Comparison of ENCODE assay signal across 9 cellular contexts in the genomic region with DNA sequence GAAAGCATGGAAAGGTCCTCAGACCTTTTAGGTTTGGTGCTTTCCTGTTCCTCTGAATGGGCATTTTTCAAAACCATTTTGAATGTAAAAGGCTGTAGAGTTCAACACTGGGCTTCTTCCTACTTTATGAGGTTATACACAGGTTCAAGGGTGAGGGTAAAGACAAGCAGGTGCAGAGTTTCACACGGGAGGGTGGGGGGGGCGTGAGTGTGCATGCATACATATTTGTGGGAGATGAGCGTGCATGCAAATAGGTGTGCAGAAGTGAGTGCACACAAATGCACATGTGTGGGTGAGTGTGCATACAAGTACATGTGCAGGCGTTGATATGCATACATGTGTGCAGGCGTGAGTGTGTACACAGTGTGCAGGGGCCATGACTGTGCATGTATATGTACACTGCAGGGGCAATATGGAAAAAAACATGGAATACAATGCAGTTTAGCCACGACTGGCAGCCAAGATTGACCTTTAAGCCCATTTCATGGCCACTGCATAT.
DNase-seq lines count a peak whose midpoint lies in the region; ATAC-seq and TF ChIP-seq lines count a peak whose summit lies in the region.
"Had no signal": no experiment of that assay in that cellular context is flagged by ENCODE, and none has a peak within 500 bp of the region (broad histone marks: within the 10 kb centered on the region; RNA-seq: fewer than 3 reads in every experiment).

No MANE protein-coding gene starts in this region.

- peak overlapping the region; percentile 72 for H3K9ac ChIP-seq in mesenchymal stem cell (ENCODE audit: low read length)

- intact Hi-C loops in left ventricle myocardium inferior (cut with micrococcal nuclease), result no loop called here
- intact Hi-C loops in psoas muscle (cut with DNase I), result loop anchor here in 1 of 2 donors (10.0 kb wide), 1 partner anchor 353 kb away; no protein-coding TSS in a partner anchor

- no peak overlapping the region for H2BK5ac ChIP-seq in mesenchymal stem cell (ENCODE audit: low read depth, low read length, poor library complexity, severe bottlenecking)

- ATAC-seq in GM18511 (IDR thresholded peaks at IDR 0.05; ENCODE audit: unreplicated experiment), result peak; percentile 27
- peak; percentile 23 for ATAC-seq in GM21737 (IDR thresholded peaks at IDR 0.05; ENCODE audit: unreplicated experiment)
- no peak for ATAC-seq in foreskin keratinocyte
- ATAC-seq in psoas muscle, result no peak

- no peak overlapping the region for H2BK120ac ChIP-seq in mesenchymal stem cell (ENCODE audit: low read depth, low read length)

- no peak overlapping the region for H4K91ac ChIP-seq in mesenchymal stem cell (ENCODE audit: low read length)

- H3K27me3 ChIP-seq in mesenchymal stem cell (ENCODE audit: control insufficient read depth in 1 of 2, insufficient read depth in 1 of 2, low read length in 2 of 2), result no peaks in the 10 kb centered on the region
- no peaks in the 10 kb centered on the region for H3K27me3 ChIP-seq in foreskin keratinocyte
- H3K27me3 ChIP-seq in left ventricle myocardium inferior (ENCODE audit: low read depth), result no peaks in the 10 kb centered on the region
- H3K27me3 ChIP-seq in psoas muscle (ENCODE audit: insufficient read depth in 3 of 3, low read length in 2 of 3), result no peaks in the 10 kb centered on the region
- H3K27me3 ChIP-seq: heart right ventricle had no signal

- peaks cover 0 to 3% of the 10 kb centered on the region in 2 experiments for H3K36me3 ChIP-seq in mesenchymal stem cell (ENCODE audit: control insufficient read depth in 1 of 2, insufficient read depth in 2 of 2, low read depth in 1 of 2, low read length in 2 of 2)
- H3K36me3 ChIP-seq in left ventricle myocardium inferior, result no peaks in the 10 kb centered on the region
- no peaks in the 10 kb centered on the region for H3K36me3 ChIP-seq in psoas muscle (ENCODE audit: insufficient read depth in 1 of 2, low read depth in 1 of 2)
- H3K36me3 ChIP-seq: heart right ventricle had no signal

- peaks cover 2% of the 10 kb centered on the region for H3K79me1 ChIP-seq in mesenchymal stem cell (replicated peaks; ENCODE audit: low read length, poor library complexity, severe bottlenecking)

- H3K23ac ChIP-seq in mesenchymal stem cell (ENCODE audit: low read length in 2 of 2), result no peak overlapping the region

- H3K14ac ChIP-seq in mesenchymal stem cell (ENCODE audit: low read length in 2 of 2), result peak overlapping the region in 1 of 2 experiments; percentile 61

- H3K4ac ChIP-seq in mesenchymal stem cell (ENCODE audit: low read depth in 1 of 2, low read length in 2 of 2), result no peak overlapping the region

- over 99% methylated on average over 5 of the region's 6 CpGs for WGBS in mesenchymal stem cell
- 79 to 88% (median 87%) methylated on average over 6 of the region's 6 CpGs for WGBS in psoas muscle, 3 donors

- H3K4me3 ChIP-seq in mesenchymal stem cell (ENCODE audit: insufficient read depth in 1 of 2, low read depth in 1 of 2, low read length in 2 of 2) (peak overlapping the region in 1 of 2 experiments; percentile 39), left ventricle myocardium inferior (no peak overlapping the region), psoas muscle (no peak overlapping the region)

- no peak for TF ChIP-seq CTCF in foreskin keratinocyte (conservative IDR thresholded peaks at IDR 0.05)
- TF ChIP-seq CTCF in left ventricle myocardium inferior (IDR thresholded peaks at IDR 0.05; ENCODE audit: borderline replicate concordance), result no peak
- TF ChIP-seq CTCF in psoas muscle (IDR thresholded peaks at IDR 0.05), result no peak

- H3K4me1 ChIP-seq in mesenchymal stem cell (ENCODE audit: control insufficient read depth, insufficient read depth, low read depth, low read length) (no peaks in the 10 kb centered on the region), foreskin keratinocyte (no peaks in the 10 kb centered on the region), left ventricle myocardium inferior (peaks cover 24% of the 10 kb centered on the region), psoas muscle (no peaks in the 10 kb centered on the region)

- H3K18ac ChIP-seq in mesenchymal stem cell (ENCODE audit: low read depth in 1 of 2, low read length in 2 of 2), result no peak overlapping the region

- H2BK12ac ChIP-seq in mesenchymal stem cell (ENCODE audit: low read length in 2 of 2), result no peak overlapping the region

- H3K9me3 ChIP-seq in mesenchymal stem cell (ENCODE audit: control insufficient read depth, low read length), result no peaks in the 10 kb centered on the region
- no peaks in the 10 kb centered on the region for H3K9me3 ChIP-seq in left ventricle myocardium inferior (replicated peaks)
- no peaks in the 10 kb centered on the region for H3K9me3 ChIP-seq in psoas muscle
- H3K9me3 ChIP-seq: heart right ventricle had no signal

- H3K27ac ChIP-seq in mesenchymal stem cell (ENCODE audit: low read length, poor library complexity, severe bottlenecking), result no peak overlapping the region
- H3K27ac ChIP-seq in foreskin keratinocyte, result no peak overlapping the region
- H3K27ac ChIP-seq in left ventricle myocardium inferior (replicated peaks), result no peak overlapping the region
- H3K27ac ChIP-seq in psoas muscle, result no peak overlapping the region

- no peak overlapping the region for H4K8ac ChIP-seq in mesenchymal stem cell (ENCODE audit: low read length)

- H2AK5ac ChIP-seq in mesenchymal stem cell (ENCODE audit: low read length, severe bottlenecking), result no peak overlapping the region

- H3K4me2 ChIP-seq in mesenchymal stem cell (ENCODE audit: low read length, poor library complexity, severe bottlenecking), result no peak overlapping the region

- H2BK15ac ChIP-seq in mesenchymal stem cell (ENCODE audit: low read depth, poor library complexity, severe bottlenecking), result no peak overlapping the region

- DNase-seq in NCI-H526 treated with DMSO at 0.1 percent for 48 hours (lab: John Stamatoyannopoulos, UW), result peak; percentile 46
- DNase-seq in mesenchymal stem cell, result no peak
- DNase-seq in foreskin keratinocyte, result no peak
- no peak for DNase-seq in NCI-H345 treated with DMSO at 0.1 percent for 48 hours (lab: John Stamatoyannopoulos, UW; ENCODE audit: unreplicated experiment)
- DNase-seq in left ventricle myocardium inferior, result no peak
- no peak for DNase-seq in psoas muscle
- DNase-seq: heart right ventricle had no signal

- no peak overlapping the region for H2AFZ ChIP-seq in mesenchymal stem cell (ENCODE audit: low read depth, low read length)

Comparison
In these comparisons a context has a peak if more than half of its experiments do, and no peak if none do; other contexts are left out.
1. ATAC-seq: peak in GM18511 (single experiment) and GM21737 (single experiment); none in foreskin keratinocyte (single experiment) and psoas muscle (0 of 4).